Comparison of ENCODE assay signal across 8 cellular contexts in genomic region chr10:114822771-114823463, GRCh38. TPM values are rescaled to one million over a fixed set of nuclear protein-coding genes. Genes with fewer than 3 reads are reported as not detected.
DNase-seq lines count a peak whose midpoint lies in the region; ATAC-seq, FAIRE-seq and TF ChIP-seq lines count a peak whose summit lies in the region.

No MANE protein-coding gene starts in this region.

- DNase-seq in AML-193 (lab: John Stamatoyannopoulos, UW) (peak; percentile 18 to 27), RKO (ENCODE audit: low spot score) (peak; percentile 35), endothelial cell of umbilical vein (ENCODE audit: low read depth, low spot score) (peak; percentile 89)

- peak overlapping the region; percentile 78 to 96 (median 86) for H3K4me3 ChIP-seq in endothelial cell of umbilical vein (replicated peaks in 1 of 3; ENCODE audit: insufficient read depth in 1 of 3, low read depth in 1 of 3, low read length in 3 of 3)
- peak overlapping the region; percentile 62 for H3K4me3 ChIP-seq in mucosa of stomach (ENCODE audit: low read length)

- dilution Hi-C loops in endothelial cell of umbilical vein (cut with MboI; ENCODE audit: extremely low pct_ligation_motif_present, low sequenced_read_pairs): no loop called here

- BruUV-seq in endothelial cell of umbilical vein (replicated peaks; lab: Mats Ljungman, UMichigan): TSS peak; percentile 32

- POLR2A ChIA-PET in endothelial cell of umbilical vein (lab: Charles Lee): interaction anchor here (0.7 to 1.4 kb wide), 3 partner anchors 33 to 108 kb away, joined by 3 to 5 read pairs (median 4); no protein-coding TSS in a partner anchor

- ATAC-seq in GM21360 (IDR thresholded peaks at IDR 0.05; ENCODE audit: unreplicated experiment) (peak; percentile 6), HG03139 (IDR thresholded peaks at IDR 0.05; ENCODE audit: unreplicated experiment) (no peak), GM18868 (IDR thresholded peaks at IDR 0.05; ENCODE audit: unreplicated experiment) (no peak), GM21515 (IDR thresholded peaks at IDR 0.05; ENCODE audit: unreplicated experiment) (no peak)

- no peak for TF ChIP-seq POLR2A in endothelial cell of umbilical vein (IDR thresholded peaks at IDR 0.05; ENCODE audit: low read depth, low read length)

- H3K9ac ChIP-seq in endothelial cell of umbilical vein (replicated peaks; ENCODE audit: extremely low read depth, insufficient read depth, low read length) (peak overlapping the region; percentile 98), mucosa of stomach (ENCODE audit: low read length) (peak overlapping the region; percentile 97)

- H3K9me1 ChIP-seq in endothelial cell of umbilical vein (replicated peaks; ENCODE audit: control insufficient read depth, extremely low read depth, insufficient read depth, low read length): no peaks in the 10 kb centered on the region

- no peaks in the 10 kb centered on the region for H3K9me3 ChIP-seq in endothelial cell of umbilical vein (replicated peaks; ENCODE audit: control insufficient read depth, insufficient read depth, low read length)
- no peaks in the 10 kb centered on the region for H3K9me3 ChIP-seq in mucosa of stomach (ENCODE audit: control insufficient read depth, low read length)

- CTCF ChIA-PET in endothelial cell of umbilical vein (lab: Charles Lee): interaction anchor here (0.8 to 3.2 kb wide), 10 partner anchors 7 to 519 kb away, joined by 3 to 21 read pairs (median 9); no protein-coding TSS in a partner anchor

- peak overlapping the region; percentile 97 for H3K27ac ChIP-seq in endothelial cell of umbilical vein (ENCODE audit: insufficient read depth, low read depth, low read length)

- H3K79me2 ChIP-seq in endothelial cell of umbilical vein (ENCODE audit: control insufficient read depth, insufficient read depth, low read length): peaks cover 60% of the 10 kb centered on the region

- H3K36me3 ChIP-seq in endothelial cell of umbilical vein (ENCODE audit: control insufficient read depth in 2 of 2, extremely low read depth in 1 of 2, insufficient read depth in 2 of 2, low read length in 2 of 2): no peaks in the 10 kb centered on the region
- no peaks in the 10 kb centered on the region for H3K36me3 ChIP-seq in mucosa of stomach (ENCODE audit: control insufficient read depth, insufficient read depth, low read length)

- peak overlapping the region; percentile 98 for H3K4me2 ChIP-seq in endothelial cell of umbilical vein (ENCODE audit: insufficient read depth, low read length)

- H3K4me1 ChIP-seq in endothelial cell of umbilical vein (ENCODE audit: control insufficient read depth, extremely low read depth, insufficient read depth, low read length): peaks cover 36% of the 10 kb centered on the region
- peaks cover 22% of the 10 kb centered on the region for H3K4me1 ChIP-seq in mucosa of stomach (ENCODE audit: control insufficient read depth, insufficient read depth, low read length)

- intact Hi-C loops in endothelial cell of umbilical vein (cut with micrococcal nuclease): loop anchor here (1.0 to 5.0 kb wide), 6 partner anchors 34 to 651 kb away; partner anchors contain the start of gene CCDC186

- peak overlapping the region; percentile 66 for H2AFZ ChIP-seq in endothelial cell of umbilical vein (ENCODE audit: low read depth, low read length)

- FAIRE-seq in endothelial cell of umbilical vein (lab: Jason Lieb, UNC): peak; percentile 80

- no peaks in the 10 kb centered on the region for H3K27me3 ChIP-seq in endothelial cell of umbilical vein (ENCODE audit: control insufficient read depth in 2 of 2, insufficient read depth in 2 of 2, low read length in 2 of 2)
- H3K27me3 ChIP-seq in mucosa of stomach (ENCODE audit: control insufficient read depth, insufficient read depth, low read length): no peaks in the 10 kb centered on the region

- no peak for TF ChIP-seq CTCF in endothelial cell of umbilical vein (IDR thresholded peaks at IDR 0.05; ENCODE audit: extremely low read depth in 1 of 2, insufficient read depth in 1 of 2, low read depth in 1 of 2, low read length in 2 of 2)

- H4K20me1 ChIP-seq in endothelial cell of umbilical vein (replicated peaks; ENCODE audit: control insufficient read depth, extremely low read depth, insufficient read depth, low read length): peaks cover 4% of the 10 kb centered on the region

TF ChIP-seq in endothelial cell of umbilical vein, 7 proteins besides CTCF, POLR2A, EP300 and RAD21:
- TF ChIP-seq MYC (IDR thresholded peaks at IDR 0.05; ENCODE audit: low read depth, low read length) (no peak), MAX (IDR thresholded peaks at IDR 0.05; ENCODE audit: insufficient read depth, insufficient read length) (no peak), FOS (IDR thresholded peaks at IDR 0.05; ENCODE audit: borderline replicate concordance, insufficient read depth, low read length) (no peak), EZH2 (IDR thresholded peaks at IDR 0.05; ENCODE audit: borderline replicate concordance, low read depth, low read length, severe bottlenecking) (no peak), POLR2AphosphoS5 (IDR thresholded peaks at IDR 0.05; ENCODE audit: insufficient read depth, low read depth, low read length) (no peak), GATA2 (IDR thresholded peaks at IDR 0.05; ENCODE audit: insufficient read depth, insufficient read length, low read depth, low read length) (no peak), JUN (IDR thresholded peaks at IDR 0.05; ENCODE audit: borderline replicate concordance, insufficient read depth, insufficient read length, low read depth) (no peak)

RNA-seq across cellular contexts. Expression of gene FHIP2A, which starts 1.3 kb away (rescaled TPM):
- total RNA-seq in endothelial cell of umbilical vein: 34.8 and 39.6 TPM in 2 replicates
- polyA plus RNA-seq in endothelial cell of umbilical vein: 10.5 and 13.3 TPM in 2 replicates
- 8.3 and 8.7 TPM in 2 replicates for polyA plus RNA-seq in endothelial cell of umbilical vein (2011; cell fraction: cytosol; rRNA removed)
- polyA plus RNA-seq in endothelial cell of umbilical vein (2011; cell fraction: nucleus; rRNA removed): 50.7 and 58.3 TPM in 2 replicates
- 21.1 and 24.6 TPM in 2 replicates for polyA plus RNA-seq in endothelial cell of umbilical vein (2012)
- 30.5 and 39.0 TPM in 2 replicates for polyA minus RNA-seq in endothelial cell of umbilical vein
- polyA minus RNA-seq in endothelial cell of umbilical vein (2011; cell fraction: cytosol; rRNA and poly(A)+ RNA removed): 18.3 TPM
- polyA minus RNA-seq in endothelial cell of umbilical vein (2011; cell fraction: nucleus; rRNA and poly(A)+ RNA removed): 59.9 and 64.7 TPM in 2 replicates

Comparison
In these comparisons a context has a peak if more than half of its experiments do, and no peak if none do; other contexts are left out.
1. DNase-seq: peak in every context shown above with its lines; median percentile 89 in endothelial cell of umbilical vein; 35 in RKO; 22 in AML-193.